In the genomic region with DNA sequence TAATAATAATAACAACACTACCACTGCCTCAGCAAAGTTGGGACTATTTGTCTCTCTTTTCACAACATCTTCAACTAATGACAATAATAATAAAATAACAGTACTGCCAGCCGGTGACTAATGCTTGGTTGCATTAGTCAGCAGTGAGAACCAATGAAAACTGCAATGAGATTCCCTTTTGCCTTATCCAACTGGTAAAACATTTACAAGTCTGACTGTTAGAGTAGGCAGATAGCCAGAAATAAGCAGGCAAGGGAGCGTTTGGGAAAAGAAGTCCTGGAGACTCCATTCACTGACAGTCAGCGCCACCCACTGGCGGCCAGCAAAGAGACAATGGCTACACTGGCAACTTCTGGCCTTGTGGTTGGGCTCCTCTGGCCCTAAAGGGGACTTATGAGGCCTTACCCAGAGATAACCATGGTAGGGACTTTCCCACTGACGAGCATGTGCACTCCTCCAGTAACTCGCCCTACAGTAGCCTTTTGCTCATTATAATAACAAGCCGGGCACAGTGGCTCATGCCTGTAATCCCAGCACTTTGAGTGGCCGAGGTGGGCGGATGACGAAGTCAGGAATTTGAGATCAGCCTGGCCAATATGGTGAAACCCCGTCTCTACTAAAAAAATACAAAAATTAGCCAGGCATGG, we compare ENCODE assay signal across 9 cellular contexts. TPM values are rescaled to one million over a fixed set of nuclear protein-coding genes. Genes with fewer than 3 reads are reported as not detected.
DNase-seq lines count a peak whose midpoint lies in the region; FAIRE-seq and TF ChIP-seq lines count a peak whose summit lies in the region.
"Had no signal": no experiment of that assay in that cellular context is flagged by ENCODE, and none has a peak within 500 bp of the region (broad histone marks: within the 10 kb centered on the region; RNA-seq: fewer than 3 reads in every experiment).

No MANE protein-coding gene starts in this region.

- H2AFZ ChIP-seq in OCI-LY1 (ENCODE audit: low read length) = no peak overlapping the region

- peaks cover 21% of the 10 kb centered on the region for H3K4me1 ChIP-seq in OCI-LY1 (ENCODE audit: insufficient read depth, low read length, severe bottlenecking)
- H3K4me1 ChIP-seq in subcutaneous abdominal adipose tissue (ENCODE audit: control insufficient read depth in 5 of 5, insufficient read depth in 5 of 5, low read length in 5 of 5) = peaks cover 13 to 42% (median 30%) of the 10 kb centered on the region in 5 donors

- no peaks in the 10 kb centered on the region for H3F3A ChIP-seq in OCI-LY1 (ENCODE audit: insufficient read depth, low read length)

- TF ChIP-seq CTCF in OCI-LY1 (IDR thresholded peaks at IDR 0.05; ENCODE audit: low read length) = peak; percentile 78
- TF ChIP-seq CTCF in bronchial epithelial cell (IDR thresholded peaks at IDR 0.05; ENCODE audit: insufficient read depth, low read length, severe bottlenecking) = peak; percentile 85
- peak; percentile 84 for TF ChIP-seq CTCF in kidney epithelial cell (IDR thresholded peaks at IDR 0.05; ENCODE audit: insufficient read depth, low read length, poor library complexity, severe bottlenecking)

- H3K79me2 ChIP-seq in OCI-LY1 (ENCODE audit: insufficient read depth, low read length) = peaks cover 11% of the 10 kb centered on the region

- H3K4me3 ChIP-seq in OCI-LY1 (ENCODE audit: low read depth, low read length, poor library complexity, severe bottlenecking) (no peak overlapping the region), bronchial epithelial cell (ENCODE audit: low read depth, low read length) (no peak overlapping the region), kidney epithelial cell (ENCODE audit: low read depth, low read length) (no peak overlapping the region), subcutaneous abdominal adipose tissue (ENCODE audit: low read depth in 1 of 5, low read length in 5 of 5) (no peak overlapping the region)

- H3K9me3 ChIP-seq in OCI-LY1 (ENCODE audit: low read length) (no peaks in the 10 kb centered on the region), subcutaneous abdominal adipose tissue (ENCODE audit: control insufficient read depth in 5 of 5, low read length in 5 of 5) (no peaks in the 10 kb centered on the region)

- FAIRE-seq in HTR-8/SVneo (lab: Jason Lieb, UNC) = peak; percentile 74
- peak; percentile 32 for FAIRE-seq in bronchial epithelial cell (lab: Jason Lieb, UNC)
- FAIRE-seq: endometrium had no signal

- H4K20me1 ChIP-seq in OCI-LY1 (ENCODE audit: insufficient read depth, low read length) = no peaks in the 10 kb centered on the region

- H3K9ac ChIP-seq in OCI-LY1 (ENCODE audit: low read length) (no peak overlapping the region), subcutaneous abdominal adipose tissue (ENCODE audit: low read length in 5 of 5) (peak overlapping the region in 2 of 5 donors; percentile 11 to 90)

- H3K27ac ChIP-seq in OCI-LY1 (ENCODE audit: low read depth, low read length, poor library complexity, severe bottlenecking) (no peak overlapping the region), subcutaneous abdominal adipose tissue (ENCODE audit: low read depth, low read length) (peak overlapping the region; percentile 60)

- H3K36me3 ChIP-seq in OCI-LY1 (ENCODE audit: insufficient read depth, low read length) = peaks cover under 1% of the 10 kb centered on the region; the same call in 1 of the 2 replicates
- peaks cover 4% of the 10 kb centered on the region for H3K36me3 ChIP-seq in bronchial epithelial cell (ENCODE audit: control insufficient read depth, insufficient read depth, low read length)
- H3K36me3 ChIP-seq in kidney epithelial cell (ENCODE audit: control insufficient read depth, insufficient read depth, low read length) = no peaks in the 10 kb centered on the region
- peaks cover 0 to 3% (median 2%) of the 10 kb centered on the region in 5 donors for H3K36me3 ChIP-seq in subcutaneous abdominal adipose tissue (ENCODE audit: control insufficient read depth in 5 of 5, insufficient read depth in 5 of 5, low read length in 5 of 5)

- DNase-seq in activated CD4-positive, alpha-beta T cell treated with anti-CD3 and anti-CD28 coated beads for 48 hours = peak; percentile 41
- no peak for DNase-seq in activated CD4-positive, alpha-beta T cell treated with anti-CD3 and anti-CD28 coated beads for 4 hours
- DNase-seq in HTR-8/SVneo (ENCODE audit: insufficient read length, low spot score) (peak; percentile 77), bronchial epithelial cell (ENCODE audit: low read depth) (peak; percentile 99), kidney epithelial cell (ENCODE audit: low read depth) (peak; percentile 99)
- no peak for DNase-seq in central memory CD4-positive, alpha-beta T cell

- H3K27me3 ChIP-seq in OCI-LY1 (ENCODE audit: insufficient read depth, low read length) = 0 out of 2 replicates have a peak, but pooled peaks cover 3% of the 10 kb centered on the region
- no peaks in the 10 kb centered on the region for H3K27me3 ChIP-seq in bronchial epithelial cell (ENCODE audit: control insufficient read depth, insufficient read depth, low read length)
- H3K27me3 ChIP-seq in kidney epithelial cell (ENCODE audit: control insufficient read depth, insufficient read depth, low read length) = no peaks in the 10 kb centered on the region
- H3K27me3 ChIP-seq in subcutaneous abdominal adipose tissue (ENCODE audit: control insufficient read depth in 5 of 5, insufficient read depth in 4 of 5, low read length in 5 of 5) = no peaks in the 10 kb centered on the region

- H3K9me2 ChIP-seq in OCI-LY1 (ENCODE audit: low read depth, low read length) = no peaks in the 10 kb centered on the region

- no peak overlapping the region for H3K4me2 ChIP-seq in OCI-LY1 (ENCODE audit: low read length)

RNA-seq across cellular contexts. Expression of gene NSFL1C, which starts 3.4 kb away (rescaled TPM):
- total RNA-seq in bronchial epithelial cell = 18.7 and 19.7 TPM in 2 replicates
- total RNA-seq in kidney epithelial cell = 58.3 and 58.9 TPM in 2 replicates

RNA-seq across cellular contexts. Expression of gene SIRPB2, which starts 21.2 kb away (rescaled TPM):
- total RNA-seq in bronchial epithelial cell = under 0.01 and 0.26 TPM in 2 replicates
- total RNA-seq in kidney epithelial cell = not detected in 2 replicates

Comparison
In these comparisons a context has a peak if more than half of its experiments do, and no peak if none do; other contexts are left out.
1. DNase-seq: peak in activated CD4-positive, alpha-beta T cell treated with anti-CD3 and anti-CD28 coated beads for 48 hours (single experiment), HTR-8/SVneo (single experiment), bronchial epithelial cell (single experiment) and kidney epithelial cell (single experiment); none in activated CD4-positive, alpha-beta T cell treated with anti-CD3 and anti-CD28 coated beads for 4 hours (0 of 2) and central memory CD4-positive, alpha-beta T cell (single experiment).
2. Peak in every context shown above with its lines, with median percentiles within 50 percentile points of each other: CTCF ChIP-seq.